ENCODE assay signal across 15 cellular contexts in the genomic region with DNA sequence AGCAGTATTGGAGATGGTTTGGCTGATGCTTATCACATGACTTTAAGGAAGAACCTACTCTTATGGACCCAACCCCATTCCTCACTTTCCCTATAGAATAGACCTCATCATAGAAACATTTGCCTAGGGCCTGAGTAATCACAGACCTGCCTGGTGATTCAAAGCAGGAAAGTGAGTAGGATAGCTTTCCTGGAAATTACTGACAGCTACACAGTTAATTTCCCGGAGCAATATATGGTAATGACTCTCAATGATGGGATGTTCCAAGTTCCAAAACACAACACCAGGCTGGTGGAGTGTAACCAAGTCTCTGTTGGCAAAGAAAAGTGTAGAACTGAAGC.
DNase-seq lines count a peak whose midpoint lies in the region; ATAC-seq and TF ChIP-seq lines count a peak whose summit lies in the region.
"Had no signal": no experiment of that assay in that cellular context is flagged by ENCODE, and none has a peak within 500 bp of the region (broad histone marks: within the 10 kb centered on the region; RNA-seq: fewer than 3 reads in every experiment).

No MANE protein-coding gene starts in this region.

- no peak for TF ChIP-seq EP300 in transverse colon (IDR thresholded peaks at IDR 0.05; ENCODE audit: low read depth)

- H3K79me2 ChIP-seq in Karpas-422 (ENCODE audit: low read length), result no peaks in the 10 kb centered on the region

- WGBS in mesenchymal stem cell, result 60% methylated on average over 1 of the region's 1 CpG
- WGBS in transverse colon (ENCODE audit: low coverage in 1 of 2), 2 donors, result 59 to 60% methylated on average over 1 of the region's 1 CpG

- no peak for ATAC-seq in HG03159 (IDR thresholded peaks at IDR 0.05; ENCODE audit: unreplicated experiment)
- ATAC-seq: gastrocnemius medialis had no signal

- H4K8ac ChIP-seq in mesenchymal stem cell (ENCODE audit: low read length), result no peak overlapping the region

- no peaks in the 10 kb centered on the region for H3K36me3 ChIP-seq in mesenchymal stem cell (ENCODE audit: control insufficient read depth in 1 of 2, insufficient read depth in 2 of 2, low read depth in 1 of 2, low read length in 2 of 2)
- no peaks in the 10 kb centered on the region for H3K36me3 ChIP-seq in Karpas-422 (ENCODE audit: insufficient read depth, low read length)
- no peaks in the 10 kb centered on the region for H3K36me3 ChIP-seq in transverse colon
- H3K36me3 ChIP-seq: gastrocnemius medialis had no signal

- DNase-seq in Daoy (ENCODE audit: low read depth) (peak; percentile 17), M059J (ENCODE audit: low read depth) (peak; percentile 65), cardiac fibroblast (ENCODE audit: low read depth in 2 of 2) (peak; percentile 21 to 65), mesenchymal stem cell (no peak), Karpas-422 (no peak), transverse colon (no peak), DMS153 (lab: John Stamatoyannopoulos, UW) (no peak)
- DNase-seq: activated CD4-positive, CD25-positive, alpha-beta regulatory T cell treated with anti-CD3 and anti-CD28 coated beads, Interleukin-2, amount 50 U/mL, for 72 hours; activated T-cell treated with anti-CD3 and anti-CD28 coated beads, Interleukin-2, amount 50 U/mL, for 4 hours; cortex of kidney; gastrocnemius medialis; kidney; testis had no signal

- no peak overlapping the region for H3K4ac ChIP-seq in mesenchymal stem cell (ENCODE audit: low read depth in 1 of 2, low read length in 2 of 2)

- no peak overlapping the region for H3K4me2 ChIP-seq in mesenchymal stem cell (ENCODE audit: low read length, poor library complexity, severe bottlenecking)
- H3K4me2 ChIP-seq in Karpas-422 (ENCODE audit: low read depth, low read length, poor library complexity, severe bottlenecking), result no peak overlapping the region
- H3K4me2 ChIP-seq: PC-9 had no signal

- H3K9me3 ChIP-seq in mesenchymal stem cell (ENCODE audit: control insufficient read depth, low read length) (no peaks in the 10 kb centered on the region), Karpas-422 (ENCODE audit: low read length) (no peaks in the 10 kb centered on the region), transverse colon (no peaks in the 10 kb centered on the region)
- H3K9me3 ChIP-seq: gastrocnemius medialis, testis had no signal

- H3K27ac ChIP-seq in mesenchymal stem cell (ENCODE audit: low read length, poor library complexity, severe bottlenecking), result no peak overlapping the region
- no peak overlapping the region for H3K27ac ChIP-seq in Karpas-422 (ENCODE audit: low read length)
- no peak overlapping the region for H3K27ac ChIP-seq in transverse colon
- H3K27ac ChIP-seq: gastrocnemius medialis, PC-9, testis had no signal

- H3K23ac ChIP-seq in mesenchymal stem cell (ENCODE audit: low read length in 2 of 2), result no peak overlapping the region

- no peak overlapping the region for H2AK5ac ChIP-seq in mesenchymal stem cell (ENCODE audit: low read length, severe bottlenecking)

- H3K79me1 ChIP-seq in mesenchymal stem cell (replicated peaks; ENCODE audit: low read length, poor library complexity, severe bottlenecking), result no peaks in the 10 kb centered on the region

- H2BK12ac ChIP-seq in mesenchymal stem cell (ENCODE audit: low read length in 2 of 2), result no peak overlapping the region

- H3K9me2 ChIP-seq in Karpas-422 (replicated peaks; ENCODE audit: insufficient read depth, low read length), result no peaks in the 10 kb centered on the region

- H3K4me3 ChIP-seq in cardiac fibroblast (replicated peaks in 1 of 2; ENCODE audit: low read depth in 2 of 2, low read length in 2 of 2), result no peak overlapping the region
- H3K4me3 ChIP-seq in mesenchymal stem cell (ENCODE audit: insufficient read depth in 1 of 2, low read depth in 1 of 2, low read length in 2 of 2), result peak overlapping the region in 1 of 2 experiments; percentile 2
- no peak overlapping the region for H3K4me3 ChIP-seq in Karpas-422 (ENCODE audit: low read length)
- H3K4me3 ChIP-seq in transverse colon, result no peak overlapping the region
- H3K4me3 ChIP-seq: gastrocnemius medialis, PC-9, testis had no signal

- no peaks in the 10 kb centered on the region for H3K27me3 ChIP-seq in mesenchymal stem cell (ENCODE audit: control insufficient read depth in 1 of 2, insufficient read depth in 1 of 2, low read length in 2 of 2)
- H3K27me3 ChIP-seq in Karpas-422 (ENCODE audit: low read length), result no peaks in the 10 kb centered on the region
- no peaks in the 10 kb centered on the region for H3K27me3 ChIP-seq in transverse colon
- H3K27me3 ChIP-seq: gastrocnemius medialis, testis had no signal

- no peak overlapping the region for H3K18ac ChIP-seq in mesenchymal stem cell (ENCODE audit: low read depth in 1 of 2, low read length in 2 of 2)

- no peak overlapping the region for H2BK5ac ChIP-seq in mesenchymal stem cell (ENCODE audit: low read depth, low read length, poor library complexity, severe bottlenecking)

- TF ChIP-seq CTCF in cardiac fibroblast (IDR thresholded peaks at IDR 0.05; ENCODE audit: low read depth, low read length) (no peak), transverse colon (IDR thresholded peaks at IDR 0.05) (no peak)

- intact Hi-C loops in transverse colon (cut with DNase I; ENCODE audit: low total_unique reads), result no loop called here

- H3K9ac ChIP-seq in mesenchymal stem cell (ENCODE audit: low read length) (peak overlapping the region; percentile 64), Karpas-422 (ENCODE audit: low read length) (no peak overlapping the region)

- H3K14ac ChIP-seq in mesenchymal stem cell (ENCODE audit: low read length in 2 of 2), result no peak overlapping the region

- in situ Hi-C loops in transverse colon (cut with MboI; ENCODE audit: low pct_ligation_motif_present in 1 of 4, low pct_unique_long_range_greater_than_20kb in 1 of 4, low sequenced_read_pairs in 3 of 4), result no loop called here

- H3K4me1 ChIP-seq in mesenchymal stem cell (ENCODE audit: control insufficient read depth, insufficient read depth, low read depth, low read length), result no peaks in the 10 kb centered on the region
- peaks cover 10% of the 10 kb centered on the region for H3K4me1 ChIP-seq in Karpas-422 (ENCODE audit: low read length)
- H3K4me1 ChIP-seq in transverse colon, result no peaks in the 10 kb centered on the region
- H3K4me1 ChIP-seq: testis had no signal

- H2AFZ ChIP-seq in mesenchymal stem cell (ENCODE audit: low read depth, low read length) (no peak overlapping the region), Karpas-422 (ENCODE audit: low read length) (no peak overlapping the region)
- H2AFZ ChIP-seq: PC-9 had no signal

- H4K20me1 ChIP-seq in Karpas-422 (ENCODE audit: insufficient read depth, low read depth, low read length), result no peaks in the 10 kb centered on the region

- H2BK120ac ChIP-seq in mesenchymal stem cell (ENCODE audit: low read depth, low read length), result no peak overlapping the region

- no peak for TF ChIP-seq POLR2A in transverse colon (IDR thresholded peaks at IDR 0.05)

- H2BK15ac ChIP-seq in mesenchymal stem cell (ENCODE audit: low read depth, poor library complexity, severe bottlenecking), result no peak overlapping the region

- no peak overlapping the region for H4K91ac ChIP-seq in mesenchymal stem cell (ENCODE audit: low read length)

Comparison
In these comparisons a context has a peak if more than half of its experiments do, and no peak if none do; other contexts are left out.
1. DNase-seq: peak in Daoy (single experiment), M059J (single experiment) and cardiac fibroblast (2 of 2); none in mesenchymal stem cell (single experiment), Karpas-422 (single experiment), transverse colon (single experiment) and DMS153 (single experiment).